In the genomic region with DNA sequence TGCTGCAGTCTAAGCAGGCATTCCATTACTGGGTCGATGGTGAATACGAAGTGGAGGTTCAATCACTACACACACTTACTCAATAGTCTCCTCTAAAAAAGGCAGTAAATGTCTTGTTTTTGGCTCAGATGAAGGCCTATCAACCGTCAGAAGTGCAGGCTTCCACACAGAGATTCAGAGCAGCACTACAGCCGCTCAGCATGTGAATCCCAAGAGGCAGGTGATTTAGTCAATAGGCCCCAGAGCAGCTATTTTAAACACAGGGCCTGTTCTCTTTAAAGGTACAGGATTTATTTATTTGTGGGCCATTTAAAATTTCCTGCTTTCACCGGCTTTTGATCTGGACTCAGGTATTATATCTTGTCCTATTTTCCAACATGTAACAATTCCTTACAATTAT, we compare ENCODE assay signal across 24 cellular contexts.
"Had no signal": no experiment of that assay in that cellular context is flagged by ENCODE, and none has a peak within 500 bp of the region (broad histone marks: within the 10 kb centered on the region; RNA-seq: fewer than 3 reads in every experiment).

No MANE protein-coding gene starts in this region.

- H3K4me1 Mint-ChIP-seq: memory B cell had no signal

- H3K27me3 Mint-ChIP-seq: dendritic cell treated with granulocyte-macrophage colony-stimulating factor and Interleukin-4, amounts not matched to agents 40 ng/mL and 50 ng/mL, for 4 days; memory B cell; stimulated activated naive CD8-positive, alpha-beta T cell treated with anti-CD3 and anti-CD28 coated beads, Interleukin-15, Interleukin-2, amounts not matched to agents 100 ng/mL and 50 ng/mL, for 24 hours had no signal

- DNase-seq: activated CD4-positive, alpha-beta T cell treated with anti-CD3 and anti-CD28 coated beads, Interleukin-2, amount 50 U/mL, for 1 hour; activated CD8-positive, alpha-beta memory T cell treated with anti-CD3 and anti-CD28 coated beads for 24 hours; activated effector memory CD4-positive, alpha-beta T cell treated with anti-CD3 and anti-CD28 coated beads, Interleukin-2, amount 50 U/mL, for 16 hours; activated T-cell treated with anti-CD3 and anti-CD28 coated beads, Interleukin-2, amount 50 U/mL, for 72 hours; adrenal gland; cerebellar nuclear complex; effector CD8-positive, alpha-beta T cell; heart left ventricle; kidney glomerular epithelial cell; left ventricle myocardium inferior; ovary; psoas muscle; right cardiac atrium; T1000; transverse colon had no signal

- H3K36me3 Mint-ChIP-seq: activated naive CD4-positive, alpha-beta T cell treated with anti-CD3 and anti-CD28 coated beads, Interleukin-2, amount 50 U/mL, for 72 hours; memory B cell had no signal

- H3K27me3 ChIP-seq: adrenal gland, breast epithelium, esophagus muscularis mucosa, gastroesophageal sphincter, heart left ventricle, ovary, suprapubic skin, transverse colon, vagina had no signal

- H3K9me3 ChIP-seq: adrenal gland, breast epithelium, esophagus muscularis mucosa, gastroesophageal sphincter, heart left ventricle, left ventricle myocardium inferior, ovary, psoas muscle, suprapubic skin, transverse colon, vagina had no signal

- H3K4me1 ChIP-seq: adrenal gland, breast epithelium, esophagus muscularis mucosa, gastroesophageal sphincter, heart left ventricle, left ventricle myocardium inferior, psoas muscle, suprapubic skin, transverse colon, vagina had no signal

- ATAC-seq: activated naive CD4-positive, alpha-beta T cell treated with anti-CD3 and anti-CD28 coated beads, Interleukin-2, amount 50 U/mL, for 72 hours; activated T-cell treated with anti-CD3 and anti-CD28 coated beads, Interleukin-2, amount 50 U/mL, for 72 hours; gastroesophageal sphincter; heart left ventricle; psoas muscle; right cardiac atrium had no signal

- H3K27ac Mint-ChIP-seq: activated naive CD4-positive, alpha-beta T cell treated with anti-CD3 and anti-CD28 coated beads, Interleukin-2, amount 50 U/mL, for 72 hours; activated T-cell treated with anti-CD3 and anti-CD28 coated beads, Interleukin-2, amount 50 U/mL, for 72 hours; dendritic cell treated with granulocyte-macrophage colony-stimulating factor and Interleukin-4, amounts not matched to agents 40 ng/mL and 50 ng/mL, for 4 days; memory B cell; stimulated activated naive CD8-positive, alpha-beta T cell treated with anti-CD3 and anti-CD28 coated beads, Interleukin-15, Interleukin-2, amounts not matched to agents 100 ng/mL and 50 ng/mL, for 24 hours had no signal

- H3K4me3 ChIP-seq: adrenal gland, breast epithelium, esophagus muscularis mucosa, gastroesophageal sphincter, heart left ventricle, left ventricle myocardium inferior, ovary, psoas muscle, suprapubic skin, transverse colon, vagina had no signal

- H3K4me3 Mint-ChIP-seq: activated T-cell treated with anti-CD3 and anti-CD28 coated beads, Interleukin-2, amount 50 U/mL, for 72 hours; dendritic cell treated with granulocyte-macrophage colony-stimulating factor and Interleukin-4, amounts not matched to agents 40 ng/mL and 50 ng/mL, for 4 days; memory B cell; stimulated activated naive CD8-positive, alpha-beta T cell treated with anti-CD3 and anti-CD28 coated beads, Interleukin-15, Interleukin-2, amounts not matched to agents 100 ng/mL and 50 ng/mL, for 24 hours had no signal

- H3K27ac ChIP-seq: adrenal gland, breast epithelium, esophagus muscularis mucosa, gastroesophageal sphincter, heart left ventricle, left ventricle myocardium inferior, ovary, psoas muscle, suprapubic skin, transverse colon, vagina had no signal

- H3K36me3 ChIP-seq: adrenal gland, breast epithelium, esophagus muscularis mucosa, gastroesophageal sphincter, heart left ventricle, left ventricle myocardium inferior, ovary, suprapubic skin, transverse colon, vagina had no signal

- H3K9me3 Mint-ChIP-seq: activated naive CD4-positive, alpha-beta T cell treated with anti-CD3 and anti-CD28 coated beads, Interleukin-2, amount 50 U/mL, for 72 hours; dendritic cell treated with granulocyte-macrophage colony-stimulating factor and Interleukin-4, amounts not matched to agents 40 ng/mL and 50 ng/mL, for 4 days; memory B cell; stimulated activated naive CD8-positive, alpha-beta T cell treated with anti-CD3 and anti-CD28 coated beads, Interleukin-15, Interleukin-2, amounts not matched to agents 100 ng/mL and 50 ng/mL, for 24 hours had no signal
